8 cellular contexts compared by ENCODE assay signal in the genomic region with DNA sequence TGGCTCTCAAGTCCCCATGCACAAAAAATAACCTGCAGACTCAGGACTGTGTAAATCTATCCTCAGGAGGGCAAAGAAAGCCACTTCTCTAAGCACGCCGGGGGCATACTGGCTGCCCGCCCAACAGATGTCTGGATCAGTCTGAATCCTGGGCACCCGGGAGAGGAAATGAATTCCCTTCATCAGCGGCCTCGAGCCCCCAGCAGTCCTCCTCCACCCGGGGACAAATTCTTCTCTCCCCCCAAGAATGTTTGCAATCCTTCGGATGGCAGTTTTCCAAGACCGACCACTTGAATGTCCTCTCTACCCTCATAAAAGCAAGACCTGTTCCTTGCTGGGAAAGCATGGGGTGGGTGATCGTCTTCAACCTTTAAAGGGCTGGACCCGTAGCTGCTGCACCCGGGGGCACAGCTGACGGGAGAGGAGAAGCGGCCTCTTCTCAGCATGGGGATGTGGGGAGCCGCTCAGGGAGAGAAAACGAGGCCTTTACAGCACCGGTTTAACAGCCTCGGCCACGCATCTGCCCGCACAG. TPM values are rescaled to one million over a fixed set of nuclear protein-coding genes. Genes with fewer than 3 reads are reported as not detected.
DNase-seq lines count a peak whose midpoint lies in the region; ATAC-seq, FAIRE-seq and TF ChIP-seq lines count a peak whose summit lies in the region.

No MANE protein-coding gene starts in this region.

- peak overlapping the region; percentile 83 for H3K27ac Mint-ChIP-seq in Caco-2 (ENCODE audit: unreplicated experiment)
- H3K27ac Mint-ChIP-seq in activated T-cell treated with anti-CD3 and anti-CD28 coated beads, Interleukin-2, amount 50 U/mL, for 72 hours: no peak overlapping the region

- FAIRE-seq in kidney (lab: Jason Lieb, UNC): no peak

- no peak for DNase-seq in Caco-2
- DNase-seq in activated T-cell treated with anti-CD3 and anti-CD28 coated beads, Interleukin-2, amount 50 U/mL, for 72 hours: no peak
- no peak for DNase-seq in kidney
- no peak for DNase-seq in tibial artery
- DNase-seq in NCI-H1048 (lab: John Stamatoyannopoulos, UW): no peak

- peak overlapping the region; percentile 87 for H3K4me3 ChIP-seq in Caco-2 (ENCODE audit: low read depth, low read length)
- peak overlapping the region; percentile 53 to 70 for H3K4me3 ChIP-seq in kidney (ENCODE audit: low read length in 2 of 2)
- H3K4me3 ChIP-seq in tibial artery: peak overlapping the region; percentile 53 to 71

- POLR2A ChIA-PET in Caco-2 (lab: Charles Lee): interaction anchor here (0.6 to 1.6 kb wide), 4 partner anchors 12 to 282 kb away, joined by 3 to 8 read pairs (median 5); no protein-coding TSS in a partner anchor

- H3K36me3 ChIP-seq in Caco-2 (ENCODE audit: control insufficient read depth, insufficient read depth, low read length): no peaks in the 10 kb centered on the region
- H3K36me3 ChIP-seq in kidney (ENCODE audit: control insufficient read depth in 1 of 2, insufficient read depth in 2 of 2, low read length in 2 of 2): no peaks in the 10 kb centered on the region
- H3K36me3 ChIP-seq in tibial artery: no peaks in the 10 kb centered on the region

- BruUV-seq in Caco-2 (replicated peaks; lab: Mats Ljungman, UMichigan): no TSS peak

- no peaks in the 10 kb centered on the region for H3K27me3 Mint-ChIP-seq in Caco-2 (ENCODE audit: insufficient read depth, unreplicated experiment)
- no peaks in the 10 kb centered on the region for H3K27me3 Mint-ChIP-seq in activated T-cell treated with anti-CD3 and anti-CD28 coated beads, Interleukin-2, amount 50 U/mL, for 72 hours (ENCODE audit: low read depth)

- H3K9me3 ChIP-seq in Caco-2 (no peaks in the 10 kb centered on the region), kidney (ENCODE audit: control insufficient read depth in 1 of 2, low read length in 2 of 2) (no peaks in the 10 kb centered on the region), tibial artery (no peaks in the 10 kb centered on the region)

- no peak for TF ChIP-seq CTCF in Caco-2 (IDR thresholded peaks at IDR 0.05; ENCODE audit: insufficient read depth in 1 of 2, low read depth in 1 of 2, low read length in 1 of 2, severe bottlenecking in 1 of 2, unreplicated experiment in 1 of 2)
- no peak for TF ChIP-seq CTCF in kidney (IDR thresholded peaks at IDR 0.05; ENCODE audit: borderline replicate concordance, extremely low read depth, insufficient read depth)
- no peak for TF ChIP-seq CTCF in tibial artery (IDR thresholded peaks at IDR 0.05)

- peaks cover 4% of the 10 kb centered on the region for H3K4me1 Mint-ChIP-seq in Caco-2 (ENCODE audit: low read depth, unreplicated experiment)
- H3K4me1 Mint-ChIP-seq in activated T-cell treated with anti-CD3 and anti-CD28 coated beads, Interleukin-2, amount 50 U/mL, for 72 hours (ENCODE audit: low read depth): peaks cover 45% of the 10 kb centered on the region

- intact Hi-C loops in Caco-2 (cut with micrococcal nuclease; ENCODE audit: unreplicated experiment) (loop anchor here (2.0 kb wide), 1 partner anchor 60 kb away; a partner anchor contains a TSS), kidney (cut with DNase I) (no loop called here), tibial artery (cut with DNase I; ENCODE audit: low total_unique reads) (loop anchor here (5.0 to 10.0 kb wide), 3 partner anchors 37 to 237 kb away; a partner anchor contains a TSS)

- H3K4me1 ChIP-seq in Caco-2 (peaks cover 4% of the 10 kb centered on the region), kidney (ENCODE audit: control insufficient read depth in 1 of 2, insufficient read depth in 1 of 2, low read depth in 1 of 2, low read length in 2 of 2) (peaks cover 0 to 7% of the 10 kb centered on the region in 2 donors), tibial artery (peaks cover 0 to 35% (median 14%) of the 10 kb centered on the region in 4 donors)

- CTCF ChIA-PET in Caco-2 (lab: Charles Lee): interaction anchor here (0.8 to 1.4 kb wide), 6 partner anchors 11 to 238 kb away, joined by 3 to 4 read pairs (median 4); no protein-coding TSS in a partner anchor

- no peak overlapping the region for H3K27ac ChIP-seq in kidney (ENCODE audit: low read depth in 2 of 2, low read length in 2 of 2)
- H3K27ac ChIP-seq in tibial artery: peak overlapping the region; percentile 35 to 56

- peak overlapping the region; percentile 20 to 58 for H3K9ac ChIP-seq in kidney (ENCODE audit: low read length in 2 of 2)

- ATAC-seq in HG02610 (IDR thresholded peaks at IDR 0.05; ENCODE audit: unreplicated experiment): peak; percentile 3
- ATAC-seq in activated T-cell treated with anti-CD3 and anti-CD28 coated beads, Interleukin-2, amount 50 U/mL, for 72 hours (replicated peaks in 1 of 2): no peak
- ATAC-seq in GM19467 (IDR thresholded peaks at IDR 0.05; ENCODE audit: unreplicated experiment): no peak
- no peak for ATAC-seq in GM21447 (IDR thresholded peaks at IDR 0.05; ENCODE audit: unreplicated experiment)

- peaks cover 6% of the 10 kb centered on the region for H3K36me3 Mint-ChIP-seq in Caco-2 (ENCODE audit: insufficient read depth, unreplicated experiment)
- no peaks in the 10 kb centered on the region for H3K36me3 Mint-ChIP-seq in activated T-cell treated with anti-CD3 and anti-CD28 coated beads, Interleukin-2, amount 50 U/mL, for 72 hours (ENCODE audit: insufficient read depth in 2 of 2)

- H3K9me3 Mint-ChIP-seq in Caco-2 (ENCODE audit: unreplicated experiment): no peaks in the 10 kb centered on the region
- no peaks in the 10 kb centered on the region for H3K9me3 Mint-ChIP-seq in activated T-cell treated with anti-CD3 and anti-CD28 coated beads, Interleukin-2, amount 50 U/mL, for 72 hours

- no peaks in the 10 kb centered on the region; the same call in 1 of the 2 replicates for H3K27me3 ChIP-seq in Caco-2 (replicated peaks; ENCODE audit: control insufficient read depth, insufficient read depth, low read length)
- H3K27me3 ChIP-seq in tibial artery: no peaks in the 10 kb centered on the region

- H3K4me3 Mint-ChIP-seq in Caco-2 (ENCODE audit: unreplicated experiment): peak overlapping the region; percentile 90
- peak overlapping the region; percentile 85 to 100 for H3K4me3 Mint-ChIP-seq in activated T-cell treated with anti-CD3 and anti-CD28 coated beads, Interleukin-2, amount 50 U/mL, for 72 hours

RNA-seq across cellular contexts. Expression of a gene that starts 9.4 kb away (rescaled TPM):
- total RNA-seq in Caco-2 (2022) (49.5 and 50.9 TPM in 2 replicates), kidney (44.0 TPM)
- total RNA-seq in activated T-cell treated with anti-CD3 and anti-CD28 coated beads, Interleukin-2, amount 50 U/mL, for 72 hours: 100 to 1,000 TPM; 104 to 107 TPM
- 40.1 TPM for polyA plus RNA-seq in kidney (ENCODE audit: insufficient read depth, low read depth, low replicate concordance)

RNA-seq across cellular contexts. Expression of a gene that starts 21.9 kb away (rescaled TPM):
- total RNA-seq in Caco-2 (2022) (14.4 and 18.4 TPM in 2 replicates), kidney (14.2 TPM)
- 1 to 10 TPM; 7.4 to 8.8 TPM for total RNA-seq in activated T-cell treated with anti-CD3 and anti-CD28 coated beads, Interleukin-2, amount 50 U/mL, for 72 hours
- polyA plus RNA-seq in kidney (ENCODE audit: insufficient read depth, low read depth, low replicate concordance): 5.0 TPM

Comparison
In these comparisons a context has a peak if more than half of its experiments do, and no peak if none do; other contexts are left out.
1. H3K27ac ChIP-seq: peak in tibial artery (2 of 2); none in kidney (0 of 2).
2. Peak in every context shown above with its lines, with median percentiles within 50 percentile points of each other: H3K4me3 ChIP-seq.